In genomic region chr10:62805139-62806092, GRCh38 we compare ENCODE assay signal across 1 cellular context.
TF ChIP-seq lines count a peak whose summit lies in the region.

No MANE protein-coding gene starts in this region.

TF ChIP-seq in GM12878, 131 proteins besides CTCF, POLR2A, EP300 and RAD21 (continued from another document):
- TF ChIP-seq CHD2 (IDR thresholded peaks at IDR 0.05; ENCODE audit: borderline replicate concordance, low read depth, low read length) (0 out of 2 replicates have a peak, but pooled peaks have one; percentile 11), BHLHE40 (IDR thresholded peaks at IDR 0.05; ENCODE audit: borderline replicate concordance in 1 of 2, low read depth in 2 of 2, low read length in 1 of 2) (0 out of 4 replicates have a peak, but pooled peaks of 1 of the 2 experiments have one; percentile 4), BMI1 (IDR thresholded peaks at IDR 0.05; ENCODE audit: borderline replicate concordance) (no peak), MTA2 (IDR thresholded peaks at IDR 0.05; ENCODE audit: low read depth) (no peak), BCL3 (IDR thresholded peaks at IDR 0.05; ENCODE audit: borderline replicate concordance, insufficient read depth, low read depth, low read length, poor library complexity, severe bottlenecking) (no peak), LARP7 (IDR thresholded peaks at IDR 0.05) (no peak; the same call in 1 of the 2 replicates), PAX8 (IDR thresholded peaks at IDR 0.05) (no peak), CBX3 (IDR thresholded peaks at IDR 0.05; ENCODE audit: borderline replicate concordance, low read depth) (no peak), GATAD2B (conservative IDR thresholded peaks at IDR 0.05; ENCODE audit: low read depth) (no peak), BCL11A (IDR thresholded peaks at IDR 0.05; ENCODE audit: low read depth, low read length) (no peak)
TF ChIP-seq in GM12878: peak in this region for 11.
